In the genomic region with DNA sequence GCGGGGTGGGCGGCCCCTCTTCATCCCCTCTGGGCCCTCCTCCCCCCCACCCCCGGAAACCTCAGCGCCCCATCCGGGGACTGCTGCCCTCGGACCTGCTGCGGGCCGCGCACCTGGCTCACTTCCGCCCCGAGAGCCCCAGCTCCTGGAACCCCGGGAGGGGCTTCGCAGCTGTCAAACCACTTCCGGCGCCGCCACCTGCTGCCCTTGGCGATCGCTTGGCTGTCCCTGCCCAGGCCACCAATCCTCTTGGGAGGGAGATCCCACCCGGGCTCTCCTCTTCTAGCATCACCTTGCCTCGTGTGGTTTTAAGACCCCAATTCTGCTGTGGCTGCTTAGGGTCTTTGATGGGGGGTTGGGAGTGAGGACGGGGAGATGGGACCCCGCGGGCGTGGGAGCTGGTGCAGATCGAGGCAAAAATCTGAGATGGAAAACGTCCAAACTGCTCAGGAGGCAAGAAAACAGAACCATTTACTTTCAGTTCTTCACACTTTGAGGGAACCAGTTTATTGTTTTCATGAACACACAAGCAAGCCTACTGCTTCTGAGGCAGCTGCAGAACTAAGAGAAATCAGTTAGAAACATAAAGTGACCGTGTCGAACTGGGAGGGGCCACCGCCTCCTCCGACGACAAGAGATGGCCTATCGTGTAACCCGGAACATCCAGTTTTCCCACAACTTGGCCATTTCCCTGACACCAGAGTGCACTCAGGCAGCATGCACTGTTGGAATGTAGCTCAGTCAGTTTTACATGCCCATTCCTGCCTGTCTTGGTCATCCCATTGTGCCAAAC, we compare ENCODE assay signal across 8 cellular contexts. TPM values are rescaled to one million over a fixed set of nuclear protein-coding genes. Genes with fewer than 3 reads are reported as not detected.
DNase-seq lines count a peak whose midpoint lies in the region; ATAC-seq and TF ChIP-seq lines count a peak whose summit lies in the region.

No MANE protein-coding gene starts in this region.

- H3K4me1 ChIP-seq in NT2/D1 (ENCODE audit: insufficient read depth, insufficient read length) (no peaks in the 10 kb centered on the region), fibroblast of lung (ENCODE audit: control insufficient read depth, extremely low read depth, insufficient read depth, low read length) (peaks cover 5% of the 10 kb centered on the region), testis (no peaks in the 10 kb centered on the region)

- H3K9me3 ChIP-seq in NT2/D1 (ENCODE audit: insufficient read depth, low read length) (no peaks in the 10 kb centered on the region; the same call in 1 of the 2 replicates), fibroblast of lung (ENCODE audit: control insufficient read depth, insufficient read depth, low read depth, low read length) (no peaks in the 10 kb centered on the region), testis (no peaks in the 10 kb centered on the region)

- peaks cover 73% of the 10 kb centered on the region for H3K4me1 Mint-ChIP-seq in activated T-cell treated with anti-CD3 and anti-CD28 coated beads, Interleukin-2, amount 50 U/mL, for 72 hours (ENCODE audit: low read depth)
- H3K4me1 Mint-ChIP-seq in nephron = peaks cover 20% of the 10 kb centered on the region

- peak overlapping the region; percentile 88 for H3K4me2 ChIP-seq in fibroblast of lung (ENCODE audit: extremely low read depth, insufficient read depth, low read length)

- no peaks in the 10 kb centered on the region for H3K27me3 Mint-ChIP-seq in activated T-cell treated with anti-CD3 and anti-CD28 coated beads, Interleukin-2, amount 50 U/mL, for 72 hours (ENCODE audit: low read depth)
- no peaks in the 10 kb centered on the region for H3K27me3 Mint-ChIP-seq in nephron (ENCODE audit: low read depth)

- peak; percentile 95 for DNase-seq in COLO668 (lab: John Stamatoyannopoulos, UW; ENCODE audit: unreplicated experiment)
- no peak for DNase-seq in NT2/D1 (ENCODE audit: low read depth, low spot score)
- DNase-seq in activated T-cell treated with anti-CD3 and anti-CD28 coated beads, Interleukin-2, amount 50 U/mL, for 72 hours = peak; percentile 73 to 77
- DNase-seq in fibroblast of lung (ENCODE audit: low read depth in 2 of 2) = peak; percentile 41 to 72
- peak; percentile 47 for DNase-seq in testis

- H3K4me3 Mint-ChIP-seq in activated T-cell treated with anti-CD3 and anti-CD28 coated beads, Interleukin-2, amount 50 U/mL, for 72 hours = peak overlapping the region; percentile 78 to 94
- H3K4me3 Mint-ChIP-seq in nephron = peak overlapping the region; percentile 82 to 97 (median 95)

- H3K4me3 ChIP-seq in NT2/D1 (ENCODE audit: insufficient read length, low read depth) = peak overlapping the region; percentile 11
- peak overlapping the region; percentile 52 to 65 (median 58) for H3K4me3 ChIP-seq in fibroblast of lung (replicated peaks in 1 of 4; ENCODE audit: control extremely low read depth in 1 of 4, insufficient read depth in 1 of 4, low read depth in 3 of 4, low read length in 4 of 4)
- H3K4me3 ChIP-seq in testis = peak overlapping the region; percentile 53 to 66

- 1% methylated on average over 14 to 20 of the region's 33 CpGs for WGBS in testis, 2 donors

- TF ChIP-seq CTCF in fibroblast of lung (conservative IDR thresholded peaks at IDR 0.05 in 1 of 2, IDR thresholded peaks at IDR 0.05 in 1 of 2; ENCODE audit: low read depth in 1 of 2, low read length in 2 of 2) (no peak), nephron (IDR thresholded peaks at IDR 0.05; ENCODE audit: unreplicated experiment in 3 of 3) (no peak), testis (IDR thresholded peaks at IDR 0.05) (no peak)

- peaks cover 5 to 10% of the 10 kb centered on the region in 2 donors for H3K36me3 Mint-ChIP-seq in activated T-cell treated with anti-CD3 and anti-CD28 coated beads, Interleukin-2, amount 50 U/mL, for 72 hours (ENCODE audit: insufficient read depth in 2 of 2)
- H3K36me3 Mint-ChIP-seq in nephron (ENCODE audit: low read depth) = peaks cover 3% of the 10 kb centered on the region

- peak; percentile 70 for ATAC-seq in GM19395 (IDR thresholded peaks at IDR 0.05; ENCODE audit: unreplicated experiment)
- ATAC-seq in HG03442 (IDR thresholded peaks at IDR 0.05; ENCODE audit: unreplicated experiment) = peak; percentile 66
- ATAC-seq in activated T-cell treated with anti-CD3 and anti-CD28 coated beads, Interleukin-2, amount 50 U/mL, for 72 hours (replicated peaks in 1 of 2) = peak; percentile 53 to 54

- no peaks in the 10 kb centered on the region for H4K20me1 ChIP-seq in fibroblast of lung (ENCODE audit: control insufficient read depth, extremely low read depth, insufficient read depth, low read length)

- H3K36me3 ChIP-seq in NT2/D1 (ENCODE audit: insufficient read depth, insufficient read length, low read length) = no peaks in the 10 kb centered on the region
- H3K36me3 ChIP-seq in fibroblast of lung (ENCODE audit: control insufficient read depth, insufficient read depth, low read length) = no peaks in the 10 kb centered on the region
- H3K36me3 ChIP-seq in testis (ENCODE audit: low read depth, missing control alignments) = no peaks in the 10 kb centered on the region

- no peak for TF ChIP-seq POLR2A in testis (IDR thresholded peaks at IDR 0.05)

- intact Hi-C loops in testis (cut with DNase I; ENCODE audit: low total_unique reads) = no loop called here

- peak overlapping the region; percentile 10 for H3K9ac ChIP-seq in NT2/D1 (ENCODE audit: insufficient read length, low read depth)
- peak overlapping the region; percentile 80 for H3K9ac ChIP-seq in fibroblast of lung (ENCODE audit: insufficient read depth, low read length)

- H3K79me2 ChIP-seq in fibroblast of lung (ENCODE audit: control insufficient read depth, insufficient read depth, low read length) = peaks cover 25% of the 10 kb centered on the region

- peak overlapping the region; percentile 82 for H3K27ac Mint-ChIP-seq in activated T-cell treated with anti-CD3 and anti-CD28 coated beads, Interleukin-2, amount 50 U/mL, for 72 hours
- H3K27ac Mint-ChIP-seq in nephron = peak overlapping the region; percentile 93 to 98 (median 93)

- H3K27me3 ChIP-seq in NT2/D1 (ENCODE audit: insufficient read depth, insufficient read length) (no peaks in the 10 kb centered on the region), fibroblast of lung (ENCODE audit: control insufficient read depth, insufficient read depth, low read length) (no peaks in the 10 kb centered on the region), testis (no peaks in the 10 kb centered on the region)

- H3K27ac ChIP-seq in fibroblast of lung (ENCODE audit: insufficient read depth, low read length) (peak overlapping the region; percentile 81), testis (peak overlapping the region; percentile 81 to 87)

- peaks cover 2 to 3% of the 10 kb centered on the region in 2 donors for H3K9me3 Mint-ChIP-seq in activated T-cell treated with anti-CD3 and anti-CD28 coated beads, Interleukin-2, amount 50 U/mL, for 72 hours
- H3K9me3 Mint-ChIP-seq in nephron = peaks cover 11% of the 10 kb centered on the region

- no peak overlapping the region for H2AFZ ChIP-seq in fibroblast of lung (ENCODE audit: low read length)

RNA-seq across cellular contexts. Expression of a gene that starts 0.8 kb away (rescaled TPM):
- total RNA-seq in activated T-cell treated with anti-CD3 and anti-CD28 coated beads, Interleukin-2, amount 50 U/mL, for 72 hours = 10 to 100 TPM; 35.1 to 35.6 TPM
- total RNA-seq in fibroblast of lung = 19.0 and 22.3 TPM in 2 replicates
- 28.1 and 32.1 TPM in 2 replicates for polyA plus RNA-seq in fibroblast of lung
- 14.9 and 18.4 TPM in 2 replicates for polyA plus RNA-seq in fibroblast of lung (2012)
- 10.6 and 18.5 TPM in 2 replicates for polyA minus RNA-seq in fibroblast of lung (ENCODE audit: low replicate concordance)
- total RNA-seq in testis = 10 to 100 TPM; 50.3 to 57.2 TPM
- 26.1 TPM for polyA plus RNA-seq in testis (ENCODE audit: insufficient read depth, low read depth, low replicate concordance)
